ENCODE assay signal across 14 cellular contexts in genomic region chr10:76403876-76404275, GRCh38.
DNase-seq lines count a peak whose midpoint lies in the region; ATAC-seq and TF ChIP-seq lines count a peak whose summit lies in the region.
"Had no signal": no experiment of that assay in that cellular context is flagged by ENCODE, and none has a peak within 500 bp of the region (broad histone marks: within the 10 kb centered on the region; RNA-seq: fewer than 3 reads in every experiment).

No MANE protein-coding gene starts in this region.

- H3K27ac Mint-ChIP-seq in activated T-helper 2 cell treated with anti-CD3 and anti-CD28 coated beads, Interferon-gamma antibody, Interleukin-2, Interleukin-4, amounts not matched to agents 10 μg/mL and 5 μg/mL and 100 μg/mL, durations not matched to agents 14 hours and 24 hours and 36 hours: no peak overlapping the region
- H3K27ac Mint-ChIP-seq: activated T-helper 1 cell treated with anti-CD3 and anti-CD28 coated beads, Interleukin-12 subunit alpha, Interleukin-12 subunit beta, Interleukin-2, Interleukin-4 antibody, amounts not matched to agents 30 ng/mL and 10 ng/mL and 1 ng/mL, durations not matched to agents 14 hours and 24 hours and 36 hours; CD8-positive, alpha-beta memory T cell; naive thymus-derived CD8-positive, alpha-beta T cell; stimulated activated naive CD8-positive, alpha-beta T cell treated with anti-CD3 and anti-CD28 coated beads, Interleukin-15, amount 100 ng/mL, for 72 hours had no signal

- DNase-seq in LHCN-M2 (ENCODE audit: low read depth) (peak; percentile 63), SKM-1 (lab: John Stamatoyannopoulos, UW; ENCODE audit: unreplicated experiment) (peak; percentile 32), heart left ventricle (no peak), uterus (no peak), Peyer's patch (no peak), smooth muscle cell (lab: John Stamatoyannopoulos, UW; ENCODE audit: unreplicated experiment) (no peak)
- DNase-seq in activated T-helper 2 cell treated with anti-CD3 and anti-CD28 coated beads, Interferon-gamma antibody, Interleukin-2, Interleukin-4, amounts not matched to agents 10 μg/mL and 5 μg/mL and 100 μg/mL, durations not matched to agents 14 hours and 24 hours and 36 hours (ENCODE audit: low spot score): no peak
- DNase-seq: activated CD4-positive, alpha-beta T cell treated with anti-CD3 and anti-CD28 coated beads for 48 hours; CD8-positive, alpha-beta memory T cell; GDM1; naive thymus-derived CD8-positive, alpha-beta T cell; stimulated activated naive CD8-positive, alpha-beta T cell treated with anti-CD3 and anti-CD28 coated beads, Interleukin-15, amount 100 ng/mL, for 72 hours; T-helper 9 cell had no signal

- H3F3A ChIP-seq in smooth muscle cell (ENCODE audit: low read depth): no peaks in the 10 kb centered on the region

- H4K20me1 ChIP-seq in smooth muscle cell (ENCODE audit: low read depth): no peaks in the 10 kb centered on the region

- H3K4me1 Mint-ChIP-seq in activated T-helper 2 cell treated with anti-CD3 and anti-CD28 coated beads, Interferon-gamma antibody, Interleukin-2, Interleukin-4, amounts not matched to agents 10 μg/mL and 5 μg/mL and 100 μg/mL, durations not matched to agents 14 hours and 24 hours and 36 hours (ENCODE audit: low read depth): no peaks in the 10 kb centered on the region
- H3K4me1 Mint-ChIP-seq: CD8-positive, alpha-beta memory T cell; naive thymus-derived CD8-positive, alpha-beta T cell; stimulated activated naive CD8-positive, alpha-beta T cell treated with anti-CD3 and anti-CD28 coated beads, Interleukin-15, amount 100 ng/mL, for 72 hours had no signal

- H3K36me3 ChIP-seq in heart left ventricle (no peaks in the 10 kb centered on the region), uterus (no peaks in the 10 kb centered on the region), Peyer's patch (no peaks in the 10 kb centered on the region), smooth muscle cell (ENCODE audit: low read depth) (no peaks in the 10 kb centered on the region)

- no peak overlapping the region for H2AFZ ChIP-seq in smooth muscle cell (ENCODE audit: low read depth)

- H3K27ac ChIP-seq in heart left ventricle (peak overlapping the region in 1 of 12 donors; percentile 72), uterus (peak overlapping the region; percentile 26 to 38), Peyer's patch (no peak overlapping the region), smooth muscle cell (ENCODE audit: low read depth) (no peak overlapping the region)

- intact Hi-C loops in heart left ventricle (cut with DNase I) (no loop called here), uterus (cut with DNase I; ENCODE audit: low total_unique reads) (no loop called here)
- intact Hi-C loops in activated T-helper 2 cell treated with anti-CD3 and anti-CD28 coated beads, Interferon-gamma antibody, Interleukin-2, Interleukin-4, amounts not matched to agents 10 μg/mL and 5 μg/mL and 100 μg/mL, durations not matched to agents 14 hours and 24 hours and 36 hours (cut with micrococcal nuclease): no loop called here

- H3K27me3 ChIP-seq in heart left ventricle (no peaks in the 10 kb centered on the region), uterus (no peaks in the 10 kb centered on the region), Peyer's patch (no peaks in the 10 kb centered on the region), smooth muscle cell (ENCODE audit: low read depth) (no peaks in the 10 kb centered on the region)

- peaks cover 0 to 16% (median 3%) of the 10 kb centered on the region in 12 donors for H3K9me3 ChIP-seq in heart left ventricle
- no peaks in the 10 kb centered on the region for H3K9me3 ChIP-seq in uterus
- H3K9me3 ChIP-seq in Peyer's patch: no peaks in the 10 kb centered on the region
- H3K9me3 ChIP-seq in smooth muscle cell (replicated peaks; ENCODE audit: low read depth): no peaks in the 10 kb centered on the region

- no peak for TF ChIP-seq POLR2A in heart left ventricle (IDR thresholded peaks at IDR 0.05)
- no peak for TF ChIP-seq POLR2A in uterus (IDR thresholded peaks at IDR 0.05)
- no peak for TF ChIP-seq POLR2A in Peyer's patch (IDR thresholded peaks at IDR 0.05)

- H3K79me2 ChIP-seq in smooth muscle cell (ENCODE audit: low read depth): no peaks in the 10 kb centered on the region

- no peak overlapping the region for H3K4me2 ChIP-seq in smooth muscle cell

- peak; percentile 25 to 54 (median 45) for ATAC-seq in heart left ventricle
- ATAC-seq: naive thymus-derived CD8-positive, alpha-beta T cell; stimulated activated naive CD8-positive, alpha-beta T cell treated with anti-CD3 and anti-CD28 coated beads, Interleukin-15, amount 100 ng/mL, for 72 hours had no signal

- no peak overlapping the region for H3K9ac ChIP-seq in smooth muscle cell (ENCODE audit: low read depth)

- H3K4me1 ChIP-seq in heart left ventricle (peaks cover 0 to 28% (median under 1%) of the 10 kb centered on the region in 12 donors), uterus (peaks cover 0 to 5% of the 10 kb centered on the region in 2 donors), Peyer's patch (no peaks in the 10 kb centered on the region), smooth muscle cell (ENCODE audit: low read depth) (no peaks in the 10 kb centered on the region)

- no peak overlapping the region for H3K4me3 ChIP-seq in heart left ventricle
- no peak overlapping the region for H3K4me3 ChIP-seq in uterus
- H3K4me3 ChIP-seq in Peyer's patch: no peak overlapping the region
- no peak overlapping the region for H3K4me3 ChIP-seq in smooth muscle cell

- TF ChIP-seq CTCF in heart left ventricle (IDR thresholded peaks at IDR 0.05): no peak
- TF ChIP-seq CTCF in uterus (IDR thresholded peaks at IDR 0.05): no peak
- TF ChIP-seq CTCF in Peyer's patch (IDR thresholded peaks at IDR 0.05): no peak
- no peak for TF ChIP-seq CTCF in smooth muscle cell (IDR thresholded peaks at IDR 0.05; ENCODE audit: borderline replicate concordance, insufficient read depth, poor library complexity, severe bottlenecking)

- H3K27me3 Mint-ChIP-seq in activated T-helper 2 cell treated with anti-CD3 and anti-CD28 coated beads, Interferon-gamma antibody, Interleukin-2, Interleukin-4, amounts not matched to agents 10 μg/mL and 5 μg/mL and 100 μg/mL, durations not matched to agents 14 hours and 24 hours and 36 hours (ENCODE audit: low read depth): no peaks in the 10 kb centered on the region
- H3K27me3 Mint-ChIP-seq: CD8-positive, alpha-beta memory T cell; stimulated activated naive CD8-positive, alpha-beta T cell treated with anti-CD3 and anti-CD28 coated beads, Interleukin-15, amount 100 ng/mL, for 72 hours had no signal

- H3K36me3 Mint-ChIP-seq in activated T-helper 2 cell treated with anti-CD3 and anti-CD28 coated beads, Interferon-gamma antibody, Interleukin-2, Interleukin-4, amounts not matched to agents 10 μg/mL and 5 μg/mL and 100 μg/mL, durations not matched to agents 14 hours and 24 hours and 36 hours (ENCODE audit: low read depth): no peaks in the 10 kb centered on the region
- H3K36me3 Mint-ChIP-seq: CD8-positive, alpha-beta memory T cell; naive thymus-derived CD8-positive, alpha-beta T cell had no signal

- no peak overlapping the region for H3K4me3 Mint-ChIP-seq in activated T-helper 2 cell treated with anti-CD3 and anti-CD28 coated beads, Interferon-gamma antibody, Interleukin-2, Interleukin-4, amounts not matched to agents 10 μg/mL and 5 μg/mL and 100 μg/mL, durations not matched to agents 14 hours and 24 hours and 36 hours (ENCODE audit: low read depth)
- H3K4me3 Mint-ChIP-seq: activated T-helper 1 cell treated with anti-CD3 and anti-CD28 coated beads, Interleukin-12 subunit alpha, Interleukin-12 subunit beta, Interleukin-2, Interleukin-4 antibody, amounts not matched to agents 30 ng/mL and 10 ng/mL and 1 ng/mL, durations not matched to agents 14 hours and 24 hours and 36 hours; CD8-positive, alpha-beta memory T cell; naive thymus-derived CD8-positive, alpha-beta T cell; stimulated activated naive CD8-positive, alpha-beta T cell treated with anti-CD3 and anti-CD28 coated beads, Interleukin-15, amount 100 ng/mL, for 72 hours had no signal

- peaks cover 3% of the 10 kb centered on the region for H3K9me3 Mint-ChIP-seq in activated T-helper 2 cell treated with anti-CD3 and anti-CD28 coated beads, Interferon-gamma antibody, Interleukin-2, Interleukin-4, amounts not matched to agents 10 μg/mL and 5 μg/mL and 100 μg/mL, durations not matched to agents 14 hours and 24 hours and 36 hours

- WGBS in heart left ventricle, 4 donors: 88 to 94% (median 91%) methylated on average over 4 of the region's 4 CpGs
- 94% methylated on average over 4 of the region's 4 CpGs for WGBS in smooth muscle cell (ENCODE audit: low lambda C conversion rate)

Comparison
In these comparisons a context has a peak if more than half of its experiments do, and no peak if none do; other contexts are left out.
1. DNase-seq: peak in LHCN-M2 (single experiment) and SKM-1 (single experiment); none in heart left ventricle (0 of 5), uterus (0 of 2), Peyer's patch (0 of 3), activated T-helper 2 cell treated with anti-CD3 and anti-CD28 coated beads, Interferon-gamma antibody, Interleukin-2, Interleukin-4, amounts not matched to agents 10 μg/mL and 5 μg/mL and 100 μg/mL, durations not matched to agents 14 hours and 24 hours and 36 hours (single experiment) and smooth muscle cell (single experiment).
2. H3K27ac ChIP-seq: peak in uterus (2 of 2); none in Peyer's patch (0 of 4) and smooth muscle cell (single experiment).